Comparison of ENCODE assay signal across 23 cellular contexts in the genomic region with DNA sequence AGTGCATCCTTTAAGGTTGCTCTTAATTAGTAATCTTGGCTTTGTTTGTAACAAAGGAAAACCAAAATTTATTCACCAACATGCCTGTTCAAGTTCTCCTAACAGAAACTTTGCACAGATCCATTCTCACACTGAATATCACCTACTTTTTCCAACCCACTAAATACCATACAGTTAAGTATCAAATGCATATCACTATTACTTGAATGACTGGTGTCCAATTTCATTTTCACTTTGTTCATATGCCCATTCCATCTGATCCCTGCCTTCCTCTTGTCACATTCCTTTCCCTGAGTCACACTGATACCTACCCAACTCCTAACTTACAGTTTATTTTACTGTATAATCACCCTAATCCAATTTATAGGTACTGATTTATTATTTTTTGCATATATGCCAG.
DNase-seq lines count a peak whose midpoint lies in the region; ATAC-seq, FAIRE-seq and TF ChIP-seq lines count a peak whose summit lies in the region.
"Had no signal": no experiment of that assay in that cellular context is flagged by ENCODE, and none has a peak within 500 bp of the region (broad histone marks: within the 10 kb centered on the region; RNA-seq: fewer than 3 reads in every experiment).

No MANE protein-coding gene starts in this region.

- H3K4me3 ChIP-seq in RWPE2 (ENCODE audit: severe bottlenecking) (no peak overlapping the region), keratinocyte (ENCODE audit: control insufficient read depth in 2 of 3, extremely low read depth in 1 of 3, insufficient read depth in 2 of 3, low read depth in 1 of 3, low read length in 3 of 3) (no peak overlapping the region)
- H3K4me3 ChIP-seq: psoas muscle, spleen, testis had no signal

- ATAC-seq in RWPE2 (ENCODE audit: low read depth): peak; percentile 91
- ATAC-seq: effector memory CD8-positive, alpha-beta T cell; psoas muscle; T-helper 17 cell had no signal

- H3K9me1 ChIP-seq in keratinocyte (ENCODE audit: control insufficient read depth, extremely low read depth, insufficient read depth, low read length): no peaks in the 10 kb centered on the region

- H3K36me3 ChIP-seq in RWPE2 (ENCODE audit: low read depth): no peaks in the 10 kb centered on the region
- no peaks in the 10 kb centered on the region for H3K36me3 ChIP-seq in keratinocyte (ENCODE audit: control insufficient read depth in 2 of 2, extremely low read depth in 1 of 2, insufficient read depth in 2 of 2, low read length in 2 of 2)
- H3K36me3 ChIP-seq: spleen had no signal

- H3K27ac ChIP-seq in RWPE2 (ENCODE audit: poor library complexity, severe bottlenecking) (no peak overlapping the region), keratinocyte (ENCODE audit: control insufficient read depth, insufficient read depth, low read length) (no peak overlapping the region)
- H3K27ac ChIP-seq: psoas muscle, spleen, testis, VCaP had no signal

- dilution Hi-C loops in keratinocyte (cut with MboI; ENCODE audit: extremely low pct_ligation_motif_present, low sequenced_read_pairs): no loop called here

- DNase-seq in DMS53 (lab: John Stamatoyannopoulos, UW) (peak; percentile 65), HT1080 (ENCODE audit: low read depth) (peak; percentile 71), RWPE2 (ENCODE audit: low spot score) (no peak), keratinocyte (ENCODE audit: low read depth, low spot score) (no peak), AG08395 (ENCODE audit: low spot score) (no peak), NCI-H1694 (lab: John Stamatoyannopoulos, UW) (no peak), NCI-H187 (lab: John Stamatoyannopoulos, UW) (no peak), GM10266 (ENCODE audit: extremely low spot score) (no peak)
- DNase-seq: activated CD4-positive, alpha-beta memory T cell treated with anti-CD3 and anti-CD28 coated beads, Interleukin-2, amount 10 ng/mL, durations not matched to agents 7 days and 5 days; amygdala; Caco-2; effector memory CD8-positive, alpha-beta T cell; GDM1; NCI-H146; NCI-H510A treated with DMSO at 0.1 percent for 48 hours; psoas muscle; SIG-M5; spleen; stimulated activated CD8-positive, alpha-beta memory T cell treated with anti-CD3 and anti-CD28 coated beads, Interleukin-4, amount 100 ng/mL, for 48 hours; T-helper 17 cell; testis had no signal

- H2AFZ ChIP-seq in keratinocyte (ENCODE audit: control insufficient read depth, low read length): no peak overlapping the region

- no peak overlapping the region for H3K9ac ChIP-seq in keratinocyte (ENCODE audit: control insufficient read depth, extremely low read depth, insufficient read depth, low read length)

- H3K79me2 ChIP-seq in keratinocyte (ENCODE audit: control insufficient read depth, insufficient read depth, low read length): no peaks in the 10 kb centered on the region

- FAIRE-seq in keratinocyte (lab: Jason Lieb, UNC): peak; percentile 41
- FAIRE-seq: GM12891 had no signal

- H3K9me3 ChIP-seq in RWPE2 (ENCODE audit: severe bottlenecking) (no peaks in the 10 kb centered on the region), keratinocyte (ENCODE audit: control insufficient read depth, low read depth, low read length) (no peaks in the 10 kb centered on the region)
- H3K9me3 ChIP-seq: Caco-2, psoas muscle, spleen, testis had no signal

- TF ChIP-seq CTCF in RWPE2 (IDR thresholded peaks at IDR 0.05; ENCODE audit: poor library complexity, severe bottlenecking) (no peak), keratinocyte (optimal IDR thresholded peaks at IDR 0.05 in 1 of 3, IDR thresholded peaks at IDR 0.05 in 1 of 3, conservative IDR thresholded peaks at IDR 0.05 in 1 of 3; ENCODE audit: extremely low read depth in 1 of 3, insufficient read depth in 2 of 3, low read length in 3 of 3) (no peak), GM10266 (IDR thresholded peaks at IDR 0.05; ENCODE audit: control insufficient read depth, insufficient read depth, low read depth, missing control alignments) (no peak)

- H3K4me2 ChIP-seq in keratinocyte (ENCODE audit: control insufficient read depth, extremely low read depth, insufficient read depth, low read depth, low read length): peak overlapping the region; percentile 52

- peaks cover 8% of the 10 kb centered on the region for H3K4me1 ChIP-seq in RWPE2 (ENCODE audit: insufficient read depth, poor library complexity, severe bottlenecking)
- H3K4me1 ChIP-seq in keratinocyte (ENCODE audit: control insufficient read depth, extremely low read depth, insufficient read depth, low read length): no peaks in the 10 kb centered on the region
- H3K4me1 ChIP-seq: Caco-2, psoas muscle, spleen, testis had no signal

- H4K20me1 ChIP-seq in keratinocyte (ENCODE audit: control insufficient read depth, extremely low read depth, insufficient read depth, low read length): no peaks in the 10 kb centered on the region

- H3K27me3 ChIP-seq in RWPE2 (ENCODE audit: insufficient read depth, poor library complexity, severe bottlenecking) (no peaks in the 10 kb centered on the region), keratinocyte (ENCODE audit: control insufficient read depth, extremely low read depth, insufficient read depth, low read length) (no peaks in the 10 kb centered on the region)
- H3K27me3 ChIP-seq: spleen, testis had no signal

Comparison
In these comparisons a context has a peak if more than half of its experiments do, and no peak if none do; other contexts are left out.
1. DNase-seq: peak in DMS53 (single experiment) and HT1080 (single experiment); none in RWPE2 (single experiment), keratinocyte (single experiment), AG08395 (single experiment), NCI-H1694 (single experiment), NCI-H187 (0 of 2) and GM10266 (single experiment).